In the genomic region with DNA sequence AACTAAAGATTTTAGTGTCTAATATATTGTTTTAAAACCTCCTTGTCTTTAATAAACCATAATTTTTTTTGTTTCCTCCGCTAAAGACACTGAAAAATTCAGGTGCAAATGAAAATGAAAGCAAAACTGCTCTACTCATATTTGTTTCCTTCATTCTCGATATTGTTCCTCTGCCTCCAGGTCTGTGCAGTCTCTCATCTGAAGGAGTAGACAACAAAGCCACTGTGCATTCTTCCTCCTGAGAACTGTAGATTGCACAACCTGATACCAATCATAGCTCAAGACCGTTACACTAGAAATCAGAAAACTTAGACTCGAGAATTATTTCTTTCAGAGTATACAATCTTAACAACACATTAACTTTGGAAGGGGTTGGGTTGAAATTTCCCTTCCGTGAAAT, we compare ENCODE assay signal across 1 cellular context.
TF ChIP-seq lines count a peak whose summit lies in the region.

No MANE protein-coding gene starts in this region.

TF ChIP-seq in SK-N-SH, 30 proteins besides CTCF, POLR2A, EP300 and RAD21 (continued from another document):
- TF ChIP-seq POLR2AphosphoS5 (IDR thresholded peaks at IDR 0.05; ENCODE audit: low read depth, low read length), result no peak
- no peak for TF ChIP-seq RFX5 (IDR thresholded peaks at IDR 0.05; ENCODE audit: low read length)
- TF ChIP-seq TCF12 (IDR thresholded peaks at IDR 0.05), result no peak
- TF ChIP-seq SMC3 (IDR thresholded peaks at IDR 0.05; ENCODE audit: low read depth, low read length), result no peak
- TF ChIP-seq USF1 (IDR thresholded peaks at IDR 0.05; ENCODE audit: borderline replicate concordance, low read depth), result no peak
- no peak for TF ChIP-seq JUND (IDR thresholded peaks at IDR 0.05)
